ENCODE assay signal across 10 cellular contexts in genomic region chr10:26249681-26250080, GRCh38. TPM values are rescaled to one million over a fixed set of nuclear protein-coding genes. Genes with fewer than 3 reads are reported as not detected.
"Had no signal": no experiment of that assay in that cellular context is flagged by ENCODE, and none has a peak within 500 bp of the region (broad histone marks: within the 10 kb centered on the region; RNA-seq: fewer than 3 reads in every experiment).

No MANE protein-coding gene starts in this region.

- H3K4me1 ChIP-seq: HAP-1 had no signal

- ATAC-seq: HCT116, K562 had no signal

- H3K36me3 ChIP-seq: HAP-1 had no signal

- H3K9me3 ChIP-seq: HAP-1 had no signal

- DNase-seq: GOT3, H7, IMR-90, KG1 had no signal

- H3K4me3 ChIP-seq: HAP-1, K562 had no signal

- FAIRE-seq: HTR-8/SVneo, K562 had no signal

RNA-seq across cellular contexts. Expression of gene GAD2, which starts 33.1 kb away (rescaled TPM):
- total RNA-seq: H4, HT-29, IMR-90, K562 had no signal
- polyA plus RNA-seq: IMR-90, K562 had no signal
